Comparison of ENCODE assay signal across 1 cellular context in the genomic region with DNA sequence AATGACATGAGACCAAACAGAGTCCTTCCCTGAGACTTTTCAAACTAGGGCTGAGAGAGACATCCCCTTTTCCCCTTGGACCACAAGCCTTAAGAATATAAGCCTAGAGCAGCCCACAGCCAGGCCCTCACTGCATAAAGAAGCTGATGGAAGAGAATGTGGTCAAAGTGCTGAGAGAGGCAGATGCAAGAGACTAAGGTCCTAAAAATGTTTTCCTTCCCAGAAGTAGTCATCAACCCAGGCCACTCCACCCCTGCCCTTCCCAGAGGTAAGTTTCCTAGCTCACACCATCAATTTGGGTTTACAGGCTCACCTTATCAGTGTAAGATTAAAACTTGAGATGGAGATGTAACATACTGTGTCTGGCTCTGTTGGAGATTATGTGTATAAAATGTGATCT.
TF ChIP-seq lines count a peak whose summit lies in the region.

No MANE protein-coding gene starts in this region.

TF ChIP-seq in HepG2, 621 proteins besides CTCF, POLR2A, EP300 and RAD21:
- TF ChIP-seq, protein P1, sequence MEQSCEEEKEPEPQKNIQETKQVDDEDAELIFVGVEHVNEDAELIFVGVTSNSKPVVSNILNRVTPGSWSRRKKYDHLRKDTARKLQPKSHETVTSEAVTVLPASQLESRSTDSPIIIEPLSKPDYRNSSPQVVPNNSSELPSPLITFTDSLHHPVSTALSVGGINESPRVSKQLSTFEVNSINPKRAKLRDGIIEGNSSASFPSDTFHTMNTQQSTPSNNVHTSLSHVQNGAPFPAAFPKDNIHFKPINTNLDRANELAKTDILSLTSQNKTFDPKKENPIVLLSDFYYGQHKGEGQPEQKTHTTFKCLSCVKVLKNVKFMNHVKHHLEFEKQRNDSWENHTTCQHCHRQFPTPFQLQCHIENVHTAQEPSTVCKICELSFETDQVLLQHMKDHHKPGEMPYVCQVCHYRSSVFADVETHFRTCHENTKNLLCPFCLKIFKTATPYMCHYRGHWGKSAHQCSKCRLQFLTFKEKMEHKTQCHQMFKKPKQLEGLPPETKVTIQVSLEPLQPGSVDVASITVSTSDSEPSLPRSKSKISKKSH (CRISPR knock-in tag; IDR thresholded peaks at IDR 0.05; ENCODE audit: borderline replicate concordance): no peak
- TF ChIP-seq REST (IDR thresholded peaks at IDR 0.05; ENCODE audit: borderline replicate concordance in 1 of 2, low read depth in 1 of 2, low read length in 2 of 2): no peak
- TF ChIP-seq ZNF383 (CRISPR knock-in tag; IDR thresholded peaks at IDR 0.05; ENCODE audit: borderline replicate concordance): no peak
